ENCODE assay signal across 28 cellular contexts in genomic region chr3:65490132-65490531, GRCh38.
"Had no signal": no experiment of that assay in that cellular context is flagged by ENCODE, and none has a peak within 500 bp of the region (broad histone marks: within the 10 kb centered on the region; RNA-seq: fewer than 3 reads in every experiment).

No MANE protein-coding gene starts in this region.

- H3K79me2 ChIP-seq: parathyroid adenoma had no signal

- H3K27me3 Mint-ChIP-seq: activated naive CD8-positive, alpha-beta T cell; stimulated activated naive CD8-positive, alpha-beta T cell treated with anti-CD3 and anti-CD28 coated beads, Interleukin-15, Interleukin-2, amounts not matched to agents 100 ng/mL and 50 ng/mL, for 24 hours; T-helper 17 cell had no signal

- H3K4me1 ChIP-seq: left lung had no signal

- H3K36me3 ChIP-seq: gastrocnemius medialis, left lung, sigmoid colon, thoracic aorta, WERI-Rb-1 had no signal

- ATAC-seq: activated CD4-positive, CD25-positive, alpha-beta regulatory T cell treated with anti-CD3 and anti-CD28 coated beads, Interleukin-2, amount 50 U/mL, for 24 hours; gastrocnemius medialis; left lung; psoas muscle; stimulated activated effector memory CD8-positive, alpha-beta T cell treated with anti-CD3 and anti-CD28 coated beads, Interleukin-12 subunit alpha, Interleukin-12 subunit beta, amount 100 ng/mL, for 72 hours; T-helper 17 cell had no signal

- H3K36me3 Mint-ChIP-seq: activated naive CD8-positive, alpha-beta T cell; immature natural killer cell; stimulated activated effector memory CD8-positive, alpha-beta T cell treated with anti-CD3 and anti-CD28 coated beads, Interleukin-12 subunit alpha, Interleukin-12 subunit beta, amount 100 ng/mL, for 72 hours had no signal

- H3K4me3 ChIP-seq: gastrocnemius medialis, left lung, psoas muscle, sigmoid colon, thoracic aorta had no signal

- H3K27ac ChIP-seq: gastrocnemius medialis, left lung, parathyroid adenoma, psoas muscle, sigmoid colon, thoracic aorta, WERI-Rb-1 had no signal

- H3K9ac ChIP-seq: parathyroid adenoma had no signal

- DNase-seq: activated CD4-positive, alpha-beta T cell treated with anti-CD3 and anti-CD28 coated beads for 48 hours; activated CD4-positive, alpha-beta T cell treated with anti-CD3 and anti-CD28 coated beads, Interleukin-2, amount 50 U/mL, for 48 hours; activated CD8-positive, alpha-beta memory T cell treated with anti-CD3 and anti-CD28 coated beads for 24 hours; activated effector memory CD4-positive, alpha-beta T cell treated with Interleukin-2 at 50 U/mL for 16 hours; activated naive CD4-positive, alpha-beta T cell treated with Interleukin-2 at 50 U/mL for 16 hours; anterior cingulate cortex; dermis blood vessel endothelial cell; effector CD8-positive, alpha-beta T cell; gastrocnemius medialis; hypothalamus; immature natural killer cell; kidney glomerular epithelial cell; left lung; nephron progenitor cell; psoas muscle; sigmoid colon; small intestine; stimulated activated CD4-positive, alpha-beta T cell treated with anti-CD3 and anti-CD28 coated beads, Interleukin-4, amount 100 ng/mL, for 24 hours; T-helper 17 cell; T1000; trophoblast cell; WERI-Rb-1 had no signal

- H3K4me3 Mint-ChIP-seq: activated naive CD8-positive, alpha-beta T cell; immature natural killer cell; nephron progenitor cell; stimulated activated effector memory CD8-positive, alpha-beta T cell treated with anti-CD3 and anti-CD28 coated beads, Interleukin-12 subunit alpha, Interleukin-12 subunit beta, amount 100 ng/mL, for 72 hours; stimulated activated naive CD8-positive, alpha-beta T cell treated with anti-CD3 and anti-CD28 coated beads, Interleukin-15, Interleukin-2, amounts not matched to agents 100 ng/mL and 50 ng/mL, for 24 hours; T-helper 17 cell had no signal

- H3K27ac Mint-ChIP-seq: activated naive CD8-positive, alpha-beta T cell; immature natural killer cell; stimulated activated effector memory CD8-positive, alpha-beta T cell treated with anti-CD3 and anti-CD28 coated beads, Interleukin-12 subunit alpha, Interleukin-12 subunit beta, amount 100 ng/mL, for 72 hours; stimulated activated naive CD8-positive, alpha-beta T cell treated with anti-CD3 and anti-CD28 coated beads, Interleukin-15, Interleukin-2, amounts not matched to agents 100 ng/mL and 50 ng/mL, for 24 hours; T-helper 17 cell had no signal

- H3K4me1 Mint-ChIP-seq: immature natural killer cell; stimulated activated effector memory CD8-positive, alpha-beta T cell treated with anti-CD3 and anti-CD28 coated beads, Interleukin-12 subunit alpha, Interleukin-12 subunit beta, amount 100 ng/mL, for 72 hours; T-helper 17 cell had no signal

- H3K9me3 ChIP-seq: gastrocnemius medialis, left lung, psoas muscle, sigmoid colon, thoracic aorta had no signal

- H3K9me3 Mint-ChIP-seq: nephron progenitor cell had no signal

- H2AFZ ChIP-seq: parathyroid adenoma had no signal

- H3K27me3 ChIP-seq: gastrocnemius medialis, left lung, sigmoid colon had no signal
